Comparison of ENCODE assay signal across 15 cellular contexts in the genomic region with DNA sequence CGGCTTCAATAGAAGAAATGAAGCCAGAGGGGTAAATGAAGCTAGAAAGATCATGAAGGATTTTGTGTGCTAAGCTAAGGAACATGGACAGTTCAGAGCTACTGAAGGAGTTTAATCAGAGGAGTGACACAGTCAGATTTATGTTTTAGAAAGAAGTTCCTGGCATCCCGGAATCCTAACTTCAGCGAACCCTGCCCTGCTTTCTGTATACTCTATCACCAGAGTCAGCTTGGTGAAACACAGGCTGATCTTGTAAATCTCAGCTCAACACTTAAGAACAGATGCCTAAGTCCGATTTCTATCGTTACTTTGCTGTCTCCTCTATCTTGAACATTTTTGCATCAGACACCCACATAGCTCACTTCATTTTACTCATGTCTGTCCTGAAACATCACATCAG. TPM values are rescaled to one million over a fixed set of nuclear protein-coding genes. Genes with fewer than 3 reads are reported as not detected.
DNase-seq lines count a peak whose midpoint lies in the region; ATAC-seq and TF ChIP-seq lines count a peak whose summit lies in the region.
"Had no signal": no experiment of that assay in that cellular context is flagged by ENCODE, and none has a peak within 500 bp of the region (broad histone marks: within the 10 kb centered on the region; RNA-seq: fewer than 3 reads in every experiment).

No MANE protein-coding gene starts in this region.

- H4K20me1 ChIP-seq in osteoblast (ENCODE audit: insufficient read depth, low read length): peaks cover 38% of the 10 kb centered on the region

- intact Hi-C loops in uterus (cut with DNase I; ENCODE audit: low total_unique reads): no loop called here

- peak overlapping the region; percentile 75 for H3K27ac ChIP-seq in osteoblast (ENCODE audit: low read depth, low read length)
- peak overlapping the region; percentile 1 to 87 for H3K27ac ChIP-seq in uterus

- ATAC-seq in GM21528 (IDR thresholded peaks at IDR 0.05; ENCODE audit: low FRiP score, unreplicated experiment): no peak
- ATAC-seq: K562; stimulated activated naive B cell treated with anti-CD40 and anti-IgM and Interleukin-4, amounts not matched to agents 10 μg/mL and 1 μg/mL and 100 μg/mL, for 72 hours had no signal

- H3K27me3 ChIP-seq in adipocyte (replicated peaks; ENCODE audit: control insufficient read depth, insufficient read depth, low read length): no peaks in the 10 kb centered on the region
- H3K27me3 ChIP-seq in osteoblast (ENCODE audit: insufficient read depth, low read length): no peaks in the 10 kb centered on the region
- no peaks in the 10 kb centered on the region for H3K27me3 ChIP-seq in uterus

- peak overlapping the region; percentile 52 for H3K9ac ChIP-seq in adipocyte (ENCODE audit: low read length)

- peaks cover 19% of the 10 kb centered on the region for H3K36me3 ChIP-seq in adipocyte (ENCODE audit: control insufficient read depth, insufficient read depth, low read length, severe bottlenecking)
- H3K36me3 ChIP-seq in osteoblast (ENCODE audit: insufficient read depth, low read length): peaks cover 27% of the 10 kb centered on the region
- no peaks in the 10 kb centered on the region for H3K36me3 ChIP-seq in uterus

- no peaks in the 10 kb centered on the region for H3K9me3 ChIP-seq in adipocyte (ENCODE audit: control insufficient read depth, low read length)
- no peaks in the 10 kb centered on the region for H3K9me3 ChIP-seq in osteoblast (ENCODE audit: low read depth, low read length)
- no peaks in the 10 kb centered on the region for H3K9me3 ChIP-seq in uterus

- TF ChIP-seq CTCF in osteoblast (IDR thresholded peaks at IDR 0.05; ENCODE audit: extremely low read depth, low read depth, low read length): no peak
- TF ChIP-seq CTCF in uterus (IDR thresholded peaks at IDR 0.05): no peak

- H3K4me1 ChIP-seq in adipocyte (ENCODE audit: control insufficient read depth, insufficient read depth, low read length): peaks cover 53% of the 10 kb centered on the region
- peaks cover 59% of the 10 kb centered on the region for H3K4me1 ChIP-seq in osteoblast (ENCODE audit: insufficient read depth, low read length)
- H3K4me1 ChIP-seq in uterus: no peaks in the 10 kb centered on the region

- TF ChIP-seq POLR2A in uterus (IDR thresholded peaks at IDR 0.05): no peak

- H3K79me2 ChIP-seq in osteoblast (ENCODE audit: insufficient read depth, low read length): peaks cover 98% of the 10 kb centered on the region

- DNase-seq in adipocyte (ENCODE audit: low read depth) (peak; percentile 24), fibroblast of peridontal ligament (ENCODE audit: extremely low read depth) (peak; percentile 54), osteoblast (ENCODE audit: insufficient read length, low spot score, missing footprints) (no peak), uterus (no peak), RPMI8226 (no peak), cerebellar nuclear complex (lab: John Stamatoyannopoulos, UW) (no peak)
- DNase-seq: activated CD4-positive, alpha-beta T cell treated with anti-CD3 and anti-CD28 coated beads, Interleukin-2, amount 10 ng/mL, durations not matched to agents 24 days and 14 days; hippocampal formation; NCI-H1436; NCI-H524; stimulated activated CD4-positive, alpha-beta T cell treated with anti-CD3 and anti-CD28 coated beads, Interleukin-4, amount 100 ng/mL, for 1 hour; stimulated activated naive B cell treated with anti-CD40 and anti-IgM and Interleukin-4, amounts not matched to agents 10 μg/mL and 1 μg/mL and 100 μg/mL, for 72 hours; T-helper 2 cell had no signal

- H3K4me3 ChIP-seq in adipocyte (ENCODE audit: low read length) (peak overlapping the region; percentile 51), osteoblast (ENCODE audit: insufficient read depth, low read length) (peak overlapping the region; percentile 8), uterus (no peak overlapping the region)
- H3K4me3 ChIP-seq: K562 had no signal

- no peak overlapping the region for H2AFZ ChIP-seq in osteoblast (ENCODE audit: low read length)

- peak overlapping the region; percentile 79 for H3K4me2 ChIP-seq in osteoblast (ENCODE audit: insufficient read depth, low read length)

RNA-seq across cellular contexts. Expression of a gene that starts 9.1 kb away (rescaled TPM):
- total RNA-seq in osteoblast (274 and 313 TPM in 2 replicates), uterus (100 to 1,000 TPM in 1 of 4 donors, 10 to 100 TPM in 3; 43.7 to 160 (median 91.5) TPM)

Comparison
In these comparisons a context has a peak if more than half of its experiments do, and no peak if none do; other contexts are left out.
1. DNase-seq: peak in adipocyte (single experiment) and fibroblast of peridontal ligament (single experiment); none in osteoblast (single experiment), uterus (0 of 2), RPMI8226 (single experiment) and cerebellar nuclear complex (0 of 2).
2. H3K4me3 ChIP-seq: peak in adipocyte (single experiment) and osteoblast (single experiment); none in uterus (0 of 2).